In the genomic region with DNA sequence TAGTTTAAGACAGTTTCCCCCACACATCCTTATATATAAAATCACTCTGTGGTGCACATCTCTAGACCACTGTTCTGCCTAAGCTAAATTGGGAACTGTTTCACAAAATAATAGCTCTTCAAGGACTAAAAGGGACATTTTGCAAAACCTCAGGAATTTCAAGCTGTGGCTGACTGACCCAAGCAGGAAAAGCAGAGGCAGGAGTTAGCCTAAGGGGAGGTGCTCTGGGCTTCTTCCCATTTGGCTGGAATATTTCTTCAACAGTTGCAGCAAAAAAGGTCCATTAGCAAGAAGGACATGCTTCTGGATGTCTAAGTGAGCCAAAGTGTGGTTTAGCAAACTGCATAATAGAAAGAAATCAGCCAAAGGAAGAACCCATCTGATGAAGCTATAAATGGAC, we compare ENCODE assay signal across 28 cellular contexts.
DNase-seq lines count a peak whose midpoint lies in the region; ATAC-seq and TF ChIP-seq lines count a peak whose summit lies in the region.
"Had no signal": no experiment of that assay in that cellular context is flagged by ENCODE, and none has a peak within 500 bp of the region (broad histone marks: within the 10 kb centered on the region; RNA-seq: fewer than 3 reads in every experiment).

No MANE protein-coding gene starts in this region.

- no peaks in the 10 kb centered on the region for H4K20me1 ChIP-seq in PC-3 (ENCODE audit: low read length)

- no peak overlapping the region for H3K4ac ChIP-seq in trophoblast cell (ENCODE audit: low read depth, low read length)

- no peak overlapping the region for H4K8ac ChIP-seq in trophoblast cell (ENCODE audit: low read depth, low read length)

- intact Hi-C loops in PC-3 (cut with micrococcal nuclease): no loop called here

- no peak overlapping the region for H3K18ac ChIP-seq in trophoblast cell (ENCODE audit: low read length)

- peaks cover 3% of the 10 kb centered on the region; the same call in 1 of the 2 replicates for H3K36me3 ChIP-seq in PC-3 (ENCODE audit: low read depth, low read length)
- H3K36me3 ChIP-seq in trophoblast cell (ENCODE audit: control insufficient read depth in 1 of 2, insufficient read depth in 2 of 2, low read length in 2 of 2): no peaks in the 10 kb centered on the region
- H3K36me3 ChIP-seq: cardiac muscle cell, left lung, ovary, right atrium auricular region, thoracic aorta, vagina had no signal

- no peak overlapping the region for H4K12ac ChIP-seq in trophoblast cell (ENCODE audit: low read depth, low read length)

- H3K79me2 ChIP-seq in PC-3 (ENCODE audit: low read length) (no peaks in the 10 kb centered on the region), trophoblast cell (ENCODE audit: control insufficient read depth, insufficient read depth, low read length, poor library complexity) (no peaks in the 10 kb centered on the region)

- no peak overlapping the region for H2BK12ac ChIP-seq in trophoblast cell (ENCODE audit: low read length)

- no peak for ATAC-seq in PC-3
- no peak for ATAC-seq in GM21360 (IDR thresholded peaks at IDR 0.05; ENCODE audit: unreplicated experiment)
- no peak for ATAC-seq in HG03442 (IDR thresholded peaks at IDR 0.05; ENCODE audit: unreplicated experiment)
- ATAC-seq: left lung, natural killer cell had no signal

- H3K23ac ChIP-seq in trophoblast cell (ENCODE audit: low read length): no peak overlapping the region

- H2AK5ac ChIP-seq in trophoblast cell (ENCODE audit: low read length): no peak overlapping the region

- no peak overlapping the region for H4K91ac ChIP-seq in trophoblast cell (ENCODE audit: low read depth, low read length)

- H3K9ac ChIP-seq in PC-3 (ENCODE audit: low read length): no peak overlapping the region
- no peak overlapping the region for H3K9ac ChIP-seq in trophoblast cell (ENCODE audit: low read length)
- H3K9ac ChIP-seq: SK-N-SH had no signal

- no peaks in the 10 kb centered on the region for H3K27me3 ChIP-seq in PC-3 (ENCODE audit: low read length)
- H3K27me3 ChIP-seq in trophoblast cell (ENCODE audit: insufficient read depth, low read length): no peaks in the 10 kb centered on the region
- H3K27me3 ChIP-seq: cardiac muscle cell, left lung, ovary, right atrium auricular region, vagina had no signal

- CTCF ChIA-PET in PC-3 (lab: Charles Lee): no interaction called here

- POLR2A ChIA-PET in PC-3 (lab: Charles Lee; ENCODE audit: unreplicated experiment): no interaction called here

- no peak overlapping the region for H2BK5ac ChIP-seq in trophoblast cell (ENCODE audit: low read depth, low read length, poor library complexity)

- no peak overlapping the region for H3K27ac ChIP-seq in PC-3 (ENCODE audit: low read length)
- H3K27ac ChIP-seq in trophoblast cell (ENCODE audit: low read depth, low read length): peak overlapping the region; percentile 69
- H3K27ac ChIP-seq: cardiac muscle cell, left lung, ovary, right atrium auricular region, thoracic aorta, vagina had no signal

- peaks cover 7% of the 10 kb centered on the region for H3F3A ChIP-seq in PC-3 (ENCODE audit: low read length, unreplicated experiment)

- BruUV-seq in PC-3 (replicated peaks; lab: Mats Ljungman, UMichigan): no TSS peak

- H2AFZ ChIP-seq in PC-3 (ENCODE audit: low read length) (peak overlapping the region; percentile 1; the same call in 1 of the 2 replicates), trophoblast cell (ENCODE audit: insufficient read depth, low read length, poor library complexity) (no peak overlapping the region)

- no peak overlapping the region for H3K4me2 ChIP-seq in PC-3 (ENCODE audit: low read length)
- no peak overlapping the region for H3K4me2 ChIP-seq in trophoblast cell (ENCODE audit: low read length)
- H3K4me2 ChIP-seq: SK-N-SH had no signal

- H3K9me3 ChIP-seq in PC-3 (ENCODE audit: low read length): no peaks in the 10 kb centered on the region
- H3K9me3 ChIP-seq in trophoblast cell (ENCODE audit: insufficient read depth, low read depth, low read length): no peaks in the 10 kb centered on the region
- H3K9me3 ChIP-seq: left lung, ovary, right atrium auricular region, SK-N-SH, thoracic aorta, vagina had no signal

- peaks cover 24% of the 10 kb centered on the region for H3K4me1 ChIP-seq in PC-3 (ENCODE audit: insufficient read depth, low read length)
- H3K4me1 ChIP-seq in trophoblast cell (ENCODE audit: control insufficient read depth in 1 of 2, insufficient read depth in 2 of 2, low read length in 2 of 2): peaks cover 0 to 2% of the 10 kb centered on the region in 2 experiments
- H3K4me1 ChIP-seq: left lung, right atrium auricular region, vagina had no signal

- TF ChIP-seq CTCF in AG10803 (conservative IDR thresholded peaks at IDR 0.05; ENCODE audit: low read length) (no peak), PC-3 (conservative IDR thresholded peaks at IDR 0.05; ENCODE audit: low read depth, low read length) (no peak)

- peaks cover 3% of the 10 kb centered on the region for H3K79me1 ChIP-seq in trophoblast cell (ENCODE audit: low read length)

- no peak overlapping the region for H2BK120ac ChIP-seq in trophoblast cell (ENCODE audit: insufficient read depth, low read length, poor library complexity)

- 0 out of 2 replicates have a peak, but pooled peaks cover 3% of the 10 kb centered on the region for H3K9me2 ChIP-seq in PC-3 (replicated peaks; ENCODE audit: low read length)
- H3K9me2 ChIP-seq: SK-N-SH had no signal

- H3K14ac ChIP-seq in trophoblast cell (ENCODE audit: low read length): no peak overlapping the region

- DNase-seq in AG10803 (ENCODE audit: low read depth) (peak; percentile 85), PC-3 (no peak), fibroblast of peridontal ligament (ENCODE audit: extremely low read depth) (peak; percentile 44), trophoblast cell (no peak), DMS 273 treated with DMSO at 0.1 percent for 48 hours (lab: John Stamatoyannopoulos, UW) (no peak), DMS153 treated with DMSO at 0.1 percent for 48 hours (lab: John Stamatoyannopoulos, UW; ENCODE audit: unreplicated experiment) (no peak)
- DNase-seq: ACHN; activated CD4-positive, alpha-beta T cell treated with anti-CD3 and anti-CD28 coated beads for 48 hours; activated naive CD4-positive, alpha-beta T cell; activated T-cell treated with anti-CD3 and anti-CD28 coated beads, Interleukin-2, amount 50 U/mL, for 24 hours; CD4-positive, alpha-beta T cell; dermis blood vessel endothelial cell; H9; Karpas-422; left lung; natural killer cell; NCI-H1092; NCI-H187; NCI-H69; ovary; SK-N-SH; stimulated activated naive CD4-positive, alpha-beta T cell treated with Interleukin-2 at 50 U/mL for 16 hours had no signal

- H3K4me3 ChIP-seq in AG10803 (ENCODE audit: low read length) (no peak overlapping the region), PC-3 (ENCODE audit: low read length) (no peak overlapping the region), trophoblast cell (ENCODE audit: low read depth, low read length) (no peak overlapping the region)
- H3K4me3 ChIP-seq: cardiac muscle cell, left lung, ovary, right atrium auricular region, thoracic aorta, vagina had no signal

Comparison
In these comparisons a context has a peak if more than half of its experiments do, and no peak if none do; other contexts are left out.
1. DNase-seq: peak in AG10803 (single experiment) and fibroblast of peridontal ligament (single experiment); none in PC-3 (single experiment), trophoblast cell (0 of 2), DMS 273 treated with DMSO at 0.1 percent for 48 hours (single experiment) and DMS153 treated with DMSO at 0.1 percent for 48 hours (single experiment).